ENCODE assay signal across 19 cellular contexts in the genomic region with DNA sequence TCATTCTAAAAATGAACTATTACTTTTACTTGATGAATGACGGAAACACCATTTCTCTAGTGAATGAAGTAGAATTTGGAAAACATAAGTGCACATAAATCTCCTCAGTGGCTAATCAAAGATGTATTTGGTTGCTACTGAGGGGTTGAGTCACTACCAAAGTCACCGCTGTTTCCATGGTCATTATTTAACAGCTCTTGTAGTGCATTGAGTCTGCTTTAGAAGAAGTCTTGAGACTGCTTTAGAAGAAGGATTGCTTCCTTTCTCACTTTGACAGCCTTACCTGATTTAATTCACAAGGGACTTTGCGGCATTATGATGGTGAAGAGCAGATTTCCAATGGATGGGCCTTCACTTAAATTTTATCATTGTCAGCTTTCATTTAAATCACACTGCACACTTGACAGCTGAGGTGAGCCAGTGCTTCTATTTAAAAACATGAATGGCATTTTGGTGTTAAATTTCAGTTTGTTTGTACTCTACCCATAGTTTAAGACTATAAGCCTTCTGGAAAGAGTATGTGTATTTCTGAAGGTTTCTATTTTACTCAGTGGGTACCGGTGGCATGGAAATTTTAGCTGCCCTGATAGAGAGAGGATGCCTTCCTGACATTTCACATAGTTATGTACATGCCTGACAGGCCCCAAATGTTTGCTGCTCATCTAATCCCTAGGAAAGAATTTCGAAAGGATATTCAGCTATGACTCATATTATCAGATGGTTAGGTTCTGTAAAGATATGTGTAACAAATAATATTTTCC. TPM values are rescaled to one million over a fixed set of nuclear protein-coding genes. Genes with fewer than 3 reads are reported as not detected.
A peak's percentile ranks its signal among the peaks of the same experiment; 100 is the strongest.
DNase-seq lines count a peak whose midpoint lies in the region; TF ChIP-seq lines count a peak whose summit lies in the region.
"Had no signal": no experiment of that assay in that cellular context is flagged by ENCODE, and none has a peak within 500 bp of the region (broad histone marks: within the 10 kb centered on the region; RNA-seq: fewer than 3 reads in every experiment).

No MANE protein-coding gene starts in this region.

- H3K36me3 ChIP-seq in osteoblast (ENCODE audit: insufficient read depth, low read length) (no peaks in the 10 kb centered on the region), Karpas-422 (ENCODE audit: insufficient read depth, low read length) (no peaks in the 10 kb centered on the region)
- H3K36me3 ChIP-seq: left ventricle myocardium inferior had no signal

- H3K4me3 ChIP-seq in osteoblast (ENCODE audit: insufficient read depth, low read length) (no peak overlapping the region), Karpas-422 (ENCODE audit: low read length) (no peak overlapping the region)
- H3K4me3 ChIP-seq: left ventricle myocardium inferior had no signal

- TF ChIP-seq CTCF in osteoblast (IDR thresholded peaks at IDR 0.05; ENCODE audit: extremely low read depth, low read depth, low read length) (no peak), mesothelial cell of epicardium (IDR thresholded peaks at IDR 0.05; ENCODE audit: unreplicated experiment) (no peak)

- no peaks in the 10 kb centered on the region for H3K27me3 Mint-ChIP-seq in mesothelial cell of epicardium (ENCODE audit: low read depth)
- H3K27me3 Mint-ChIP-seq: dendritic cell treated with granulocyte-macrophage colony-stimulating factor and Interleukin-4, amounts not matched to agents 40 ng/mL and 50 ng/mL, for 4 days had no signal

- H3K9me3 Mint-ChIP-seq in mesothelial cell of epicardium = peaks cover 1% of the 10 kb centered on the region
- H3K9me3 Mint-ChIP-seq: activated naive CD4-positive, alpha-beta T cell treated with anti-CD3 and anti-CD28 coated beads, Interleukin-2, amount 50 U/mL, for 24 hours; CD4-positive, alpha-beta memory T cell; dendritic cell treated with granulocyte-macrophage colony-stimulating factor and Interleukin-4, amounts not matched to agents 40 ng/mL and 50 ng/mL, for 4 days had no signal

- H3K4me1 ChIP-seq in osteoblast (ENCODE audit: insufficient read depth, low read length) (peaks cover 18% of the 10 kb centered on the region), Karpas-422 (ENCODE audit: low read length) (no peaks in the 10 kb centered on the region)
- H3K4me1 ChIP-seq: parathyroid adenoma had no signal

- no peaks in the 10 kb centered on the region for H4K20me1 ChIP-seq in osteoblast (ENCODE audit: insufficient read depth, low read length)
- H4K20me1 ChIP-seq in Karpas-422 (ENCODE audit: insufficient read depth, low read depth, low read length) = no peaks in the 10 kb centered on the region

- no peaks in the 10 kb centered on the region for H3K79me2 ChIP-seq in osteoblast (ENCODE audit: insufficient read depth, low read length)
- no peaks in the 10 kb centered on the region for H3K79me2 ChIP-seq in Karpas-422 (ENCODE audit: low read length)
- H3K79me2 ChIP-seq: parathyroid adenoma had no signal

- H3K27ac Mint-ChIP-seq in mesothelial cell of epicardium = no peak overlapping the region
- H3K27ac Mint-ChIP-seq: activated naive CD4-positive, alpha-beta T cell treated with anti-CD3 and anti-CD28 coated beads, Interleukin-2, amount 50 U/mL, for 24 hours; CD4-positive, alpha-beta memory T cell; dendritic cell treated with granulocyte-macrophage colony-stimulating factor and Interleukin-4, amounts not matched to agents 40 ng/mL and 50 ng/mL, for 4 days had no signal

- no peaks in the 10 kb centered on the region for H3K9me3 ChIP-seq in osteoblast (ENCODE audit: low read depth, low read length)
- no peaks in the 10 kb centered on the region for H3K9me3 ChIP-seq in Karpas-422 (ENCODE audit: low read length)
- H3K9me3 ChIP-seq: left ventricle myocardium inferior had no signal

- no peaks in the 10 kb centered on the region for H3K9me2 ChIP-seq in Karpas-422 (replicated peaks; ENCODE audit: insufficient read depth, low read length)

- no peak overlapping the region for H3K4me3 Mint-ChIP-seq in mesothelial cell of epicardium
- H3K4me3 Mint-ChIP-seq: activated naive CD4-positive, alpha-beta T cell treated with anti-CD3 and anti-CD28 coated beads, Interleukin-2, amount 50 U/mL, for 24 hours; CD4-positive, alpha-beta memory T cell; dendritic cell treated with granulocyte-macrophage colony-stimulating factor and Interleukin-4, amounts not matched to agents 40 ng/mL and 50 ng/mL, for 4 days had no signal

- H3K36me3 Mint-ChIP-seq in mesothelial cell of epicardium = no peaks in the 10 kb centered on the region
- H3K36me3 Mint-ChIP-seq: activated naive CD4-positive, alpha-beta T cell treated with anti-CD3 and anti-CD28 coated beads, Interleukin-2, amount 50 U/mL, for 24 hours; CD4-positive, alpha-beta memory T cell had no signal

- no peaks in the 10 kb centered on the region for H3K4me1 Mint-ChIP-seq in mesothelial cell of epicardium
- H3K4me1 Mint-ChIP-seq: activated naive CD4-positive, alpha-beta T cell treated with anti-CD3 and anti-CD28 coated beads, Interleukin-2, amount 50 U/mL, for 24 hours; CD4-positive, alpha-beta memory T cell had no signal

- DNase-seq in AG20443 (ENCODE audit: low spot score) = peak; percentile 47
- DNase-seq in M059J (ENCODE audit: low read depth) = peak; percentile 62
- peak; percentile 72 for DNase-seq in dedifferentiated amniotic fluid mesenchymal stem cell (ENCODE audit: extremely low spot score)
- DNase-seq in osteoblast (ENCODE audit: insufficient read length, low spot score, missing footprints) = no peak
- no peak for DNase-seq in DMS79 treated with DMSO at 0.1 percent for 48 hours (lab: John Stamatoyannopoulos, UW)
- no peak for DNase-seq in mesothelial cell of epicardium (ENCODE audit: low spot score in 2 of 2, unreplicated experiment in 2 of 2)
- DNase-seq in Karpas-422 = no peak
- DNase-seq in NCI-H1105 (lab: John Stamatoyannopoulos, UW) = no peak
- DNase-seq: CD4-positive, alpha-beta memory T cell; GF-D8; left ventricle myocardium inferior; NCI-H1092 treated with DMSO at 0.1 percent for 48 hours; SHP77; stimulated activated CD4-positive, alpha-beta T cell treated with anti-CD3 and anti-CD28 coated beads, Interleukin-2, amount 100 ng/mL, for 24 hours; stimulated activated naive CD4-positive, alpha-beta T cell had no signal

- H3K4me2 ChIP-seq in osteoblast (ENCODE audit: insufficient read depth, low read length) (peak overlapping the region; percentile 49), Karpas-422 (ENCODE audit: low read depth, low read length, poor library complexity, severe bottlenecking) (no peak overlapping the region)

- H2AFZ ChIP-seq in osteoblast (ENCODE audit: low read length) (no peak overlapping the region), Karpas-422 (ENCODE audit: low read length) (no peak overlapping the region)
- H2AFZ ChIP-seq: parathyroid adenoma had no signal

- peak overlapping the region; percentile 81 for H3K27ac ChIP-seq in osteoblast (ENCODE audit: low read depth, low read length)
- H3K27ac ChIP-seq in Karpas-422 (ENCODE audit: low read length) = no peak overlapping the region
- H3K27ac ChIP-seq: left ventricle myocardium inferior, parathyroid adenoma had no signal

- H3K9ac ChIP-seq in Karpas-422 (ENCODE audit: low read length) = no peak overlapping the region
- H3K9ac ChIP-seq: parathyroid adenoma had no signal

- no peaks in the 10 kb centered on the region for H3K27me3 ChIP-seq in osteoblast (ENCODE audit: insufficient read depth, low read length)
- H3K27me3 ChIP-seq in Karpas-422 (ENCODE audit: low read length) = no peaks in the 10 kb centered on the region

RNA-seq across cellular contexts. Expression of a gene that starts 9.5 kb away (rescaled TPM):
- total RNA-seq in M059J (2014; rRNA removed; shearing (Covaris generic)) = 0.57 TPM in 1 of 2 replicates, not detected in the other
- total RNA-seq in osteoblast (0.29 and 1.1 TPM in 2 replicates), mesothelial cell of epicardium (not detected in 3 replicates)
- not detected in 2 replicates for total RNA-seq in Karpas-422 (2014; rRNA removed; shearing (Covaris generic); ENCODE audit: low replicate concordance)
- total RNA-seq: activated CD8-positive, alpha-beta memory T cell treated with anti-CD3 and anti-CD28 coated beads for 36 hours; CD4-positive, alpha-beta memory T cell had no signal

Comparison
In these comparisons a context has a peak if more than half of its experiments do, and no peak if none do; other contexts are left out.
1. DNase-seq: peak in AG20443 (single experiment), M059J (single experiment) and dedifferentiated amniotic fluid mesenchymal stem cell (single experiment); none in osteoblast (single experiment), DMS79 treated with DMSO at 0.1 percent for 48 hours (single experiment), mesothelial cell of epicardium (0 of 2), Karpas-422 (single experiment) and NCI-H1105 (single experiment).